In the genomic region with DNA sequence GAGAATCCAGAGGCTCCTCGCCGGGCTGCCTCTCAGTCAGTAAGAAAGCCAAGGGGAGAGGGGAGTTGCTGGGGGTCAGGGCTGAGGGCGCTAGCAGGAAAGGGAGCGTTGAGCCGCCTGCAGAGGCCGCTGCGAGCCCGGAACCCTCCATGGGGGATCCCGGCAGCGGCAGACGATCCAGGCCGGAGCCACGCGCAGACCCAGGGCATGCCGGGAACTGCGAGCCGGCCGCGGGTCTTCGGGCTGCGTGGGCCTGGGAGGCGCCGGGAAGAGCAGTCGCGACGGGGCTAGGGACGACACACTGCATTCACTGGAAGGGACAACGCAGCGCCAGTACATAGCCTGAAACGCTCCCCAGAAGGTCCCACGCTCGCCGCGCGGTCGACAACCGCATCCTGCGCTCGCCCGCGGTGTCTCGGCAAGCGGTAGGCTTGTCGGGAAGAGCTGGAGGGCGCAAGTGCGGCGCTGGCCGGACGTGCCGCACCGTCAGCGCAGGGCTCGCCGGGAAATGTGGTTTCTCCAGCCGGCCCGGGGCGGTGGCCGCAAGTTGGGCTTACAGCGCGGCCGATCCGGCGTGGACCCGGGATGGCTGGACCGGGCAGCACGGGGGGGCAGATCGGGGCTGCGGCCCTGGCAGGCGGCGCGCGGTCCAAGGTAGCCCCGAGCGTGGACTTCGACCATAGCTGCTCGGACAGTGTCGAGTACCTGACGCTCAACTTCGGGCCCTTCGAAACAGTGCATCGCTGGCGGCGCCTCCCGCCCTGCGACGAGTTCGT, we compare ENCODE assay signal across 1 cellular context.
A peak's percentile ranks its signal among the peaks of the same experiment; 100 is the strongest.
TF ChIP-seq lines count a peak whose summit lies in the region.

Gene LZTR1, plus strand, starts transcription at position 511 of the 776 bp plus-strand sequence. Its CDS starts 75 bp downstream, at position 586.

TF ChIP-seq in HepG2, 621 proteins besides CTCF, POLR2A, EP300 and RAD21 (continued from another document and continues in another):
- TF ChIP-seq ZNF772 (CRISPR knock-in tag; IDR thresholded peaks at IDR 0.05) (peak; percentile 93; the same call in 1 of the 2 replicates), ZNF235 (CRISPR knock-in tag; IDR thresholded peaks at IDR 0.05; ENCODE audit: borderline replicate concordance) (peak; percentile 98), POLR2AphosphoS5 (IDR thresholded peaks at IDR 0.05; ENCODE audit: low read depth, low read length) (peak; percentile 93), ATF1 (CRISPR knock-in tag; IDR thresholded peaks at IDR 0.05) (no peak), GZF1 (CRISPR knock-in tag; IDR thresholded peaks at IDR 0.05) (0 out of 2 replicates have a peak, but pooled peaks have one; percentile 66), BHLHE40 (IDR thresholded peaks at IDR 0.05; ENCODE audit: low read length) (no peak), NCOA5 (CRISPR knock-in tag; IDR thresholded peaks at IDR 0.05) (peak; percentile 82; the same call in 1 of the 2 replicates), ZBTB1 (CRISPR knock-in tag; IDR thresholded peaks at IDR 0.05; ENCODE audit: borderline replicate concordance) (0 out of 2 replicates have a peak, but pooled peaks have one; percentile 61), ZNF841 (CRISPR knock-in tag; IDR thresholded peaks at IDR 0.05; ENCODE audit: borderline replicate concordance) (no peak), PPARG (CRISPR knock-in tag; conservative IDR thresholded peaks at IDR 0.05) (0 out of 2 replicates have a peak, but pooled peaks have one; percentile 12), CBX1 (IDR thresholded peaks at IDR 0.05; ENCODE audit: low read depth) (no peak), BRD4 (CRISPR knock-in tag; IDR thresholded peaks at IDR 0.05) (peak; percentile 96), ZNF629 (CRISPR knock-in tag; conservative IDR thresholded peaks at IDR 0.05) (peak; percentile 61; the same call in 1 of the 2 replicates), BCL3 (CRISPR knock-in tag; IDR thresholded peaks at IDR 0.05) (peak; percentile 92), ZNF672 (CRISPR knock-in tag; IDR thresholded peaks at IDR 0.05) (no peak), ZFP36 (IDR thresholded peaks at IDR 0.05; ENCODE audit: borderline replicate concordance, low read depth, low read length, partially characterized antibody) (no peak), GATAD1 (CRISPR knock-in tag; IDR thresholded peaks at IDR 0.05) (peak; percentile 95), REL (CRISPR knock-in tag; conservative IDR thresholded peaks at IDR 0.05) (no peak), ZMAT3 (CRISPR knock-in tag; conservative IDR thresholded peaks at IDR 0.05) (peak; percentile 98), EZH2 (conservative IDR thresholded peaks at IDR 0.05; ENCODE audit: low read depth, low read length) (no peak), ZNF337 (CRISPR knock-in tag; IDR thresholded peaks at IDR 0.05; ENCODE audit: borderline replicate concordance, low read depth) (peak; percentile 93; the same call in 1 of the 2 replicates), TOPORS (CRISPR knock-in tag; IDR thresholded peaks at IDR 0.05) (peak; percentile 94), SRSF1 (optimal IDR thresholded peaks at IDR 0.05; ENCODE audit: low read depth, low read length) (no peak), HMGXB3 (CRISPR knock-in tag; IDR thresholded peaks at IDR 0.05; ENCODE audit: borderline replicate concordance) (peak; percentile 77; the same call in 1 of the 2 replicates), MXD1 (CRISPR knock-in tag; IDR thresholded peaks at IDR 0.05) (peak; percentile 94; the same call in 1 of the 2 replicates), TCF7 (IDR thresholded peaks at IDR 0.05; ENCODE audit: low read depth) (no peak), HINFP (CRISPR knock-in tag; IDR thresholded peaks at IDR 0.05; ENCODE audit: low read depth) (peak; percentile 88), MAFF (IDR thresholded peaks at IDR 0.05; ENCODE audit: low read depth, low read length) (no peak), IRF2 (CRISPR knock-in tag; IDR thresholded peaks at IDR 0.05) (peak; percentile 70), ZXDC (CRISPR knock-in tag; IDR thresholded peaks at IDR 0.05) (0 out of 2 replicates have a peak, but pooled peaks have one; percentile 22), TAF15 (IDR thresholded peaks at IDR 0.05; ENCODE audit: low read depth, low read length, poor library complexity, severe bottlenecking) (peak; percentile 76), ZNF589 (CRISPR knock-in tag; conservative IDR thresholded peaks at IDR 0.05) (no peak; the same call in 1 of the 2 replicates), ZFP36L1 (CRISPR knock-in tag; IDR thresholded peaks at IDR 0.05) (peak; percentile 90), TBP (CRISPR knock-in tag; IDR thresholded peaks at IDR 0.05) (peak; percentile 29; the same call in 1 of the 2 replicates), MXI1 (IDR thresholded peaks at IDR 0.05; ENCODE audit: borderline replicate concordance, low read depth, low read length) (peak; percentile 59; the same call in 1 of the 3 replicates), RARG (CRISPR knock-in tag; IDR thresholded peaks at IDR 0.05; ENCODE audit: low read depth) (no peak), IRF1 (CRISPR knock-in tag; IDR thresholded peaks at IDR 0.05; ENCODE audit: low read depth) (no peak), TCF12 (IDR thresholded peaks at IDR 0.05) (no peak), TCF12 (CRISPR knock-in tag; IDR thresholded peaks at IDR 0.05) (peak; percentile 92), ELF4 (CRISPR knock-in tag; IDR thresholded peaks at IDR 0.05; ENCODE audit: borderline replicate concordance) (no peak; the same call in 1 of the 2 replicates), NAIF1 (CRISPR knock-in tag; IDR thresholded peaks at IDR 0.05; ENCODE audit: borderline replicate concordance) (peak; percentile 71; the same call in 1 of the 2 replicates)
- TF ChIP-seq, protein P1, sequence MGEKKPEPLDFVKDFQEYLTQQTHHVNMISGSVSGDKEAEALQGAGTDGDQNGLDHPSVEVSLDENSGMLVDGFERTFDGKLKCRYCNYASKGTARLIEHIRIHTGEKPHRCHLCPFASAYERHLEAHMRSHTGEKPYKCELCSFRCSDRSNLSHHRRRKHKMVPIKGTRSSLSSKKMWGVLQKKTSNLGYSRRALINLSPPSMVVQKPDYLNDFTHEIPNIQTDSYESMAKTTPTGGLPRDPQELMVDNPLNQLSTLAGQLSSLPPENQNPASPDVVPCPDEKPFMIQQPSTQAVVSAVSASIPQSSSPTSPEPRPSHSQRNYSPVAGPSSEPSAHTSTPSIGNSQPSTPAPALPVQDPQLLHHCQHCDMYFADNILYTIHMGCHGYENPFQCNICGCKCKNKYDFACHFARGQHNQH (CRISPR knock-in tag; IDR thresholded peaks at IDR 0.05): peak; percentile 64
- TF ChIP-seq, protein P2, sequence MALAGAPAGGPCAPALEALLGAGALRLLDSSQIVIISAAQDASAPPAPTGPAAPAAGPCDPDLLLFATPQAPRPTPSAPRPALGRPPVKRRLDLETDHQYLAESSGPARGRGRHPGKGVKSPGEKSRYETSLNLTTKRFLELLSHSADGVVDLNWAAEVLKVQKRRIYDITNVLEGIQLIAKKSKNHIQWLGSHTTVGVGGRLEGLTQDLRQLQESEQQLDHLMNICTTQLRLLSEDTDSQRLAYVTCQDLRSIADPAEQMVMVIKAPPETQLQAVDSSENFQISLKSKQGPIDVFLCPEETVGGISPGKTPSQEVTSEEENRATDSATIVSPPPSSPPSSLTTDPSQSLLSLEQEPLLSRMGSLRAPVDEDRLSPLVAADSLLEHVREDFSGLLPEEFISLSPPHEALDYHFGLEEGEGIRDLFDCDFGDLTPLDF (CRISPR knock-in tag; IDR thresholded peaks at IDR 0.05): peak; percentile 93
- TF ChIP-seq, protein P3, sequence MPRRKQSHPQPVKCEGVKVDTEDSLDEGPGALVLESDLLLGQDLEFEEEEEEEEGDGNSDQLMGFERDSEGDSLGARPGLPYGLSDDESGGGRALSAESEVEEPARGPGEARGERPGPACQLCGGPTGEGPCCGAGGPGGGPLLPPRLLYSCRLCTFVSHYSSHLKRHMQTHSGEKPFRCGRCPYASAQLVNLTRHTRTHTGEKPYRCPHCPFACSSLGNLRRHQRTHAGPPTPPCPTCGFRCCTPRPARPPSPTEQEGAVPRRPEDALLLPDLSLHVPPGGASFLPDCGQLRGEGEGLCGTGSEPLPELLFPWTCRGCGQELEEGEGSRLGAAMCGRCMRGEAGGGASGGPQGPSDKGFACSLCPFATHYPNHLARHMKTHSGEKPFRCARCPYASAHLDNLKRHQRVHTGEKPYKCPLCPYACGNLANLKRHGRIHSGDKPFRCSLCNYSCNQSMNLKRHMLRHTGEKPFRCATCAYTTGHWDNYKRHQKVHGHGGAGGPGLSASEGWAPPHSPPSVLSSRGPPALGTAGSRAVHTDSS (CRISPR knock-in tag; conservative IDR thresholded peaks at IDR 0.05): 0 out of 2 replicates have a peak, but pooled peaks have one; percentile 96
